In genomic region chr13:105202384-105202783, GRCh38 we compare ENCODE assay signal across 8 cellular contexts.
DNase-seq lines count a peak whose midpoint lies in the region; ATAC-seq and TF ChIP-seq lines count a peak whose summit lies in the region.

No MANE protein-coding gene starts in this region.

- no peaks in the 10 kb centered on the region for H3F3A ChIP-seq in neural cell (ENCODE audit: insufficient read depth, low read length, poor library complexity, severe bottlenecking)

- TF ChIP-seq EP300 in neural cell (conservative IDR thresholded peaks at IDR 0.05; ENCODE audit: poor library complexity, severe bottlenecking): no peak

- H3K4me2 ChIP-seq in neural cell (ENCODE audit: low read length): no peak overlapping the region

- H3K9me3 ChIP-seq in cardiac muscle cell (ENCODE audit: low read depth) (no peaks in the 10 kb centered on the region), neural cell (ENCODE audit: low read length) (peaks cover 7% of the 10 kb centered on the region)

- no peak overlapping the region for H3K27ac Mint-ChIP-seq in activated naive CD4-positive, alpha-beta T cell treated with anti-CD3 and anti-CD28 coated beads for 36 hours

- intact Hi-C loops in left cardiac atrium (cut with DNase I): no loop called here
- intact Hi-C loops in activated naive CD4-positive, alpha-beta T cell treated with anti-CD3 and anti-CD28 coated beads for 36 hours (cut with micrococcal nuclease): loop anchor here (1.0 kb wide), 1 partner anchor 429 kb away; no protein-coding TSS in a partner anchor

- no peaks in the 10 kb centered on the region for H3K36me3 Mint-ChIP-seq in activated naive CD4-positive, alpha-beta T cell treated with anti-CD3 and anti-CD28 coated beads for 36 hours (ENCODE audit: low read depth)

- TF ChIP-seq RAD21 in neural cell (conservative IDR thresholded peaks at IDR 0.05): peak; percentile 55

- H2AFZ ChIP-seq in neural cell (ENCODE audit: low read depth, low read length): no peak overlapping the region

- H3K27me3 Mint-ChIP-seq in activated naive CD4-positive, alpha-beta T cell treated with anti-CD3 and anti-CD28 coated beads for 36 hours (ENCODE audit: low read depth): peaks cover 14% of the 10 kb centered on the region

- H3K9me3 Mint-ChIP-seq in activated naive CD4-positive, alpha-beta T cell treated with anti-CD3 and anti-CD28 coated beads for 36 hours: peaks cover 2% of the 10 kb centered on the region

- no peaks in the 10 kb centered on the region for H3K4me1 ChIP-seq in cardiac muscle cell (ENCODE audit: low read depth)

- no peaks in the 10 kb centered on the region for H3K4me1 Mint-ChIP-seq in activated naive CD4-positive, alpha-beta T cell treated with anti-CD3 and anti-CD28 coated beads for 36 hours (ENCODE audit: low read depth)

- no peaks in the 10 kb centered on the region for H3K27me3 ChIP-seq in cardiac muscle cell
- no peaks in the 10 kb centered on the region for H3K27me3 ChIP-seq in neural cell (ENCODE audit: insufficient read depth, low read depth, low read length)

- no peaks in the 10 kb centered on the region for H3K79me2 ChIP-seq in neural cell (replicated peaks; ENCODE audit: insufficient read depth, low read length)

- H3K36me3 ChIP-seq in cardiac muscle cell (no peaks in the 10 kb centered on the region), neural cell (ENCODE audit: insufficient read depth, low read length) (no peaks in the 10 kb centered on the region)

- no peak overlapping the region for H3K27ac ChIP-seq in cardiac muscle cell
- no peak overlapping the region for H3K27ac ChIP-seq in neural cell (ENCODE audit: low read length)

- no peaks in the 10 kb centered on the region for H4K20me1 ChIP-seq in neural cell (ENCODE audit: insufficient read depth)

- no peaks in the 10 kb centered on the region for H3K9me2 ChIP-seq in neural cell (ENCODE audit: insufficient read depth, low read length)

- DNase-seq in cardiac muscle cell (ENCODE audit: low read depth in 1 of 2, low spot score in 1 of 2): peak; percentile 65 to 73
- no peak for DNase-seq in left cardiac atrium
- DNase-seq in M059J (ENCODE audit: low read depth): peak; percentile 34
- DNase-seq in cerebellar cortex (ENCODE audit: low spot score): peak; percentile 31
- DNase-seq in stimulated activated CD4-positive, alpha-beta T cell treated with anti-CD3 and anti-CD28 coated beads, Interleukin-1b, Interleukin-23, amount 100 ng/mL, for 48 hours: no peak
- DNase-seq in activated naive CD4-positive, alpha-beta T cell treated with anti-CD3 and anti-CD28 coated beads for 36 hours: no peak

- TF ChIP-seq CTCF in cardiac muscle cell (IDR thresholded peaks at IDR 0.05; ENCODE audit: low read depth, low read length) (peak; percentile 72), neural cell (IDR thresholded peaks at IDR 0.05; ENCODE audit: poor library complexity, severe bottlenecking) (peak; percentile 56)

- no peak overlapping the region for H3K4me3 Mint-ChIP-seq in activated naive CD4-positive, alpha-beta T cell treated with anti-CD3 and anti-CD28 coated beads for 36 hours

- CTCF ChIA-PET in activated naive CD4-positive, alpha-beta T cell treated with anti-CD3 and anti-CD28 coated beads for 36 hours (lab: Charles Lee): interaction anchor here (0.8 to 0.9 kb wide), 2 partner anchors 19 to 39 kb away, joined by 3 read pairs; no protein-coding TSS in a partner anchor

- no peak overlapping the region for H3K9ac ChIP-seq in neural cell (ENCODE audit: low read length)

- H3K4me3 ChIP-seq in cardiac muscle cell (no peak overlapping the region), neural cell (ENCODE audit: low read length) (no peak overlapping the region)

- no peak for ATAC-seq in left cardiac atrium
- ATAC-seq in GM21717 (IDR thresholded peaks at IDR 0.05; ENCODE audit: unreplicated experiment): no peak

TF ChIP-seq in neural cell, 6 proteins besides CTCF, POLR2A, EP300 and RAD21:
- no peak for TF ChIP-seq EZH2 (IDR thresholded peaks at IDR 0.05; ENCODE audit: borderline replicate concordance, insufficient read depth, low read length, poor library complexity, severe bottlenecking)
- peak; percentile 56 for TF ChIP-seq SMC3 (conservative IDR thresholded peaks at IDR 0.05; ENCODE audit: poor library complexity)

Comparison
In these comparisons a context has a peak if more than half of its experiments do, and no peak if none do; other contexts are left out.
1. DNase-seq: peak in cardiac muscle cell (2 of 2), M059J (single experiment) and cerebellar cortex (single experiment); none in left cardiac atrium (single experiment), stimulated activated CD4-positive, alpha-beta T cell treated with anti-CD3 and anti-CD28 coated beads, Interleukin-1b, Interleukin-23, amount 100 ng/mL, for 48 hours (single experiment) and activated naive CD4-positive, alpha-beta T cell treated with anti-CD3 and anti-CD28 coated beads for 36 hours (single experiment).